Comparison of ENCODE assay signal across 8 cellular contexts in genomic region chr1:111739984-111740765, GRCh38. TPM values are rescaled to one million over a fixed set of nuclear protein-coding genes. Genes with fewer than 3 reads are reported as not detected.
DNase-seq lines count a peak whose midpoint lies in the region; ATAC-seq and TF ChIP-seq lines count a peak whose summit lies in the region.

No MANE protein-coding gene starts in this region.

- H3K4me1 Mint-ChIP-seq in activated CD8-positive, alpha-beta T cell treated with anti-CD3 and anti-CD28 coated beads for 36 hours (ENCODE audit: low read depth): peaks cover 13% of the 10 kb centered on the region

- CTCF ChIA-PET in activated CD8-positive, alpha-beta T cell treated with anti-CD3 and anti-CD28 coated beads for 36 hours (lab: Charles Lee): interaction anchor here (1.4 to 5.1 kb wide), 6 partner anchors 11 to 232 kb away, joined by 5 to 47 read pairs (median 8); no protein-coding TSS in a partner anchor

- H3K27me3 Mint-ChIP-seq in activated CD8-positive, alpha-beta T cell treated with anti-CD3 and anti-CD28 coated beads for 36 hours: peaks cover 34% of the 10 kb centered on the region

- peak; percentile 47 for DNase-seq in DMS79 (lab: John Stamatoyannopoulos, UW)
- DNase-seq in LHCN-M2 (ENCODE audit: low read depth): peak; percentile 40
- DNase-seq in activated CD8-positive, alpha-beta T cell treated with anti-CD3 and anti-CD28 coated beads for 36 hours: peak; percentile 23
- peak; percentile 59 to 73 for DNase-seq in fibroblast of lung (ENCODE audit: low read depth in 2 of 2)
- peak; percentile 82 for DNase-seq in upper lobe of right lung
- DNase-seq in GM19240 (ENCODE audit: insufficient read length, low spot score): no peak

- POLR2A ChIA-PET in activated CD8-positive, alpha-beta T cell treated with anti-CD3 and anti-CD28 coated beads for 36 hours (lab: Charles Lee): interaction anchor here (1.6 to 2.9 kb wide), 2 partner anchors 11 to 232 kb away, joined by 8 to 11 read pairs; no protein-coding TSS in a partner anchor

- peak overlapping the region; percentile 96 for H3K4me2 ChIP-seq in fibroblast of lung (ENCODE audit: extremely low read depth, insufficient read depth, low read length)

- H3K4me1 ChIP-seq in fibroblast of lung (ENCODE audit: control insufficient read depth, extremely low read depth, insufficient read depth, low read length) (peaks cover 19% of the 10 kb centered on the region), mucosa of stomach (ENCODE audit: control insufficient read depth, insufficient read depth, low read length) (peaks cover 21% of the 10 kb centered on the region), upper lobe of right lung (peaks cover 27% of the 10 kb centered on the region)

- H4K20me1 ChIP-seq in fibroblast of lung (ENCODE audit: control insufficient read depth, extremely low read depth, insufficient read depth, low read length): no peaks in the 10 kb centered on the region

- H3K36me3 Mint-ChIP-seq in activated CD8-positive, alpha-beta T cell treated with anti-CD3 and anti-CD28 coated beads for 36 hours (ENCODE audit: low read depth): no peaks in the 10 kb centered on the region

- H3K27ac ChIP-seq in fibroblast of lung (ENCODE audit: insufficient read depth, low read length) (peak overlapping the region; percentile 83), upper lobe of right lung (peak overlapping the region; percentile 89)

- peaks cover 28% of the 10 kb centered on the region for H3K79me2 ChIP-seq in fibroblast of lung (ENCODE audit: control insufficient read depth, insufficient read depth, low read length)

- peak overlapping the region; percentile 97 for H3K9ac ChIP-seq in fibroblast of lung (ENCODE audit: insufficient read depth, low read length)
- peak overlapping the region; percentile 39 for H3K9ac ChIP-seq in mucosa of stomach (ENCODE audit: low read length)

- intact Hi-C loops in activated CD8-positive, alpha-beta T cell treated with anti-CD3 and anti-CD28 coated beads for 36 hours (cut with micrococcal nuclease): loop anchor here (10.0 kb wide), 1 partner anchor 525 kb away; no protein-coding TSS in a partner anchor
- intact Hi-C loops in upper lobe of right lung (cut with DNase I): no loop called here

- H3K27me3 ChIP-seq in fibroblast of lung (ENCODE audit: control insufficient read depth, insufficient read depth, low read length): no peaks in the 10 kb centered on the region
- peaks cover 42% of the 10 kb centered on the region for H3K27me3 ChIP-seq in mucosa of stomach (ENCODE audit: control insufficient read depth, insufficient read depth, low read length)
- H3K27me3 ChIP-seq in upper lobe of right lung: no peaks in the 10 kb centered on the region

- H3K27ac Mint-ChIP-seq in activated CD8-positive, alpha-beta T cell treated with anti-CD3 and anti-CD28 coated beads for 36 hours: no peak overlapping the region

- H3K36me3 ChIP-seq in fibroblast of lung (ENCODE audit: control insufficient read depth, insufficient read depth, low read length) (no peaks in the 10 kb centered on the region), mucosa of stomach (ENCODE audit: control insufficient read depth, insufficient read depth, low read length) (no peaks in the 10 kb centered on the region), upper lobe of right lung (no peaks in the 10 kb centered on the region)

- peak overlapping the region; percentile 82 for H3K4me3 Mint-ChIP-seq in activated CD8-positive, alpha-beta T cell treated with anti-CD3 and anti-CD28 coated beads for 36 hours

- ATAC-seq in activated CD8-positive, alpha-beta T cell treated with anti-CD3 and anti-CD28 coated beads for 36 hours: no peak
- ATAC-seq in upper lobe of right lung (peak; percentile 63), GM18907 (IDR thresholded peaks at IDR 0.05; ENCODE audit: unreplicated experiment) (no peak)

- H3K4me3 ChIP-seq in fibroblast of lung (replicated peaks in 1 of 4; ENCODE audit: control extremely low read depth in 1 of 4, insufficient read depth in 1 of 4, low read depth in 3 of 4, low read length in 4 of 4) (peak overlapping the region; percentile 49 to 78 (median 69)), mucosa of stomach (ENCODE audit: low read length) (peak overlapping the region; percentile 51), upper lobe of right lung (peak overlapping the region; percentile 77)

- no peak overlapping the region for H2AFZ ChIP-seq in fibroblast of lung (ENCODE audit: low read length)

- no peaks in the 10 kb centered on the region for H3K9me3 ChIP-seq in fibroblast of lung (ENCODE audit: control insufficient read depth, insufficient read depth, low read depth, low read length)
- no peaks in the 10 kb centered on the region for H3K9me3 ChIP-seq in mucosa of stomach (ENCODE audit: control insufficient read depth, low read length)
- H3K9me3 ChIP-seq in upper lobe of right lung: no peaks in the 10 kb centered on the region

- no peak for TF ChIP-seq CTCF in activated CD8-positive, alpha-beta T cell treated with anti-CD3 and anti-CD28 coated beads for 36 hours (IDR thresholded peaks at IDR 0.05)
- TF ChIP-seq CTCF in fibroblast of lung (conservative IDR thresholded peaks at IDR 0.05 in 1 of 2, IDR thresholded peaks at IDR 0.05 in 1 of 2; ENCODE audit: low read depth in 1 of 2, low read length in 2 of 2) (no peak), upper lobe of right lung (IDR thresholded peaks at IDR 0.05) (no peak)

- no peaks in the 10 kb centered on the region for H3K9me3 Mint-ChIP-seq in activated CD8-positive, alpha-beta T cell treated with anti-CD3 and anti-CD28 coated beads for 36 hours

RNA-seq across cellular contexts. Expression of gene INKA2, which starts 1.0 kb away (rescaled TPM):
- total RNA-seq in LHCN-M2 (2014; rRNA removed) (6.3 and 12.5 TPM in 2 replicates), fibroblast of lung (3.5 and 3.9 TPM in 2 replicates), upper lobe of right lung (13.3 TPM)
- polyA plus RNA-seq in LHCN-M2 (2012): 3.4 TPM
- 1 to 10 TPM; 1.7 to 2.3 TPM for total RNA-seq in activated CD8-positive, alpha-beta T cell treated with anti-CD3 and anti-CD28 coated beads for 36 hours
- polyA plus RNA-seq in fibroblast of lung: 1.8 and 25.4 TPM in 2 replicates
- polyA plus RNA-seq in fibroblast of lung (2012): 2.7 and 64.8 TPM in 2 replicates
- 14.2 and 58.2 TPM in 2 replicates for polyA minus RNA-seq in fibroblast of lung (ENCODE audit: low replicate concordance)

RNA-seq across cellular contexts. Expression of gene DDX20, which starts 15.5 kb away (rescaled TPM):
- total RNA-seq in LHCN-M2 (2014; rRNA removed) (23.6 and 31.0 TPM in 2 replicates), fibroblast of lung (8.4 and 13.1 TPM in 2 replicates), upper lobe of right lung (10.9 TPM)
- polyA plus RNA-seq in LHCN-M2 (2012): 4.8 TPM
- total RNA-seq in activated CD8-positive, alpha-beta T cell treated with anti-CD3 and anti-CD28 coated beads for 36 hours: 10 to 100 TPM; 15.3 to 15.9 TPM
- polyA plus RNA-seq in fibroblast of lung: 9.7 and 22.2 TPM in 2 replicates
- 7.9 and 13.9 TPM in 2 replicates for polyA plus RNA-seq in fibroblast of lung (2012)
- 0.93 and 3.9 TPM in 2 replicates for polyA minus RNA-seq in fibroblast of lung (ENCODE audit: low replicate concordance)
